Comparison of ENCODE assay signal across 16 cellular contexts in the genomic region with DNA sequence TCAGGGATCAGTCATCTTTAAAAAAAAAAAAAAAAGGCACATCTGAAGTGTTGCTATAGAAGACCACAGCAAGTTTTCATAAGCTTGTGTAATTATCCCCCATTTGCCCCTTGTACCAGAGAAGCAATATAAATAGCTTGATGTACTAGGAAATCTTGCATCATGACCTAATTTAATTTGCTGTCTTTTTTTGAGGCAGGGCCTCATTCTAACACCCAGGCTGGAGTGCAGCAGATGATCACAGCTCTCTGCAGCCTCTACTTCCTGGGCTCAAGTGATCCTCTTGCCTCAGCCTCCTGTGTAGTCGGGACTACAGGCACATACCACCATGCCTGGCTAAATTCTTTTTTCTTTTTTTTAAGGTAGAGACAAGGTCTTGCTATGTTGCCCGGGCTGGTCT.
"Had no signal": no experiment of that assay in that cellular context is flagged by ENCODE, and none has a peak within 500 bp of the region (broad histone marks: within the 10 kb centered on the region; RNA-seq: fewer than 3 reads in every experiment).

No MANE protein-coding gene starts in this region.

- H3K36me3 ChIP-seq: colonic mucosa had no signal

- H3K9me3 ChIP-seq: colonic mucosa, transverse colon had no signal

- ATAC-seq: activated T-helper 17 cell treated with anti-CD3 and anti-CD28 coated beads, Interleukin-2, amount 50 U/mL, for 72 hours had no signal

- H3K4me1 ChIP-seq: colonic mucosa had no signal

- DNase-seq: activated CD4-positive, alpha-beta T cell treated with anti-CD3 and anti-CD28 coated beads, Interleukin-2, amount 50 U/mL, for 1 hour; activated naive CD4-positive, alpha-beta T cell treated with Interleukin-2 at 50 U/mL for 16 hours; activated naive CD8-positive, alpha-beta T cell treated with anti-CD3 and anti-CD28 coated beads, Interleukin-2, amount 10 ng/mL, durations not matched to agents 7 days and 5 days; activated T-cell treated with anti-CD3 and anti-CD28 coated beads for 4 hours; anterior cingulate cortex; central memory CD4-positive, alpha-beta T cell; colonic mucosa; occipital lobe; posterior cingulate gyrus; retina; stimulated activated CD4-positive, alpha-beta T cell treated with anti-CD3 and anti-CD28 coated beads, Interleukin-12 subunit alpha, Interleukin-12 subunit beta, amount 100 ng/mL, for 4 hours; stimulated activated CD4-positive, alpha-beta T cell treated with anti-CD3 and anti-CD28 coated beads, Interleukin-1b, Interleukin-23, amount 100 ng/mL, for 48 hours; T-helper 1 cell; T1000; transverse colon had no signal

- H3K4me3 ChIP-seq: colonic mucosa, transverse colon had no signal

- H3K27ac ChIP-seq: colonic mucosa, transverse colon had no signal

- H3K27me3 ChIP-seq: colonic mucosa, transverse colon had no signal
